1 cellular context compared by ENCODE assay signal in genomic region chr6:3377536-3378397, GRCh38.
TF ChIP-seq lines count a peak whose summit lies in the region.

No MANE protein-coding gene starts in this region.

TF ChIP-seq in HepG2, 621 proteins besides CTCF, POLR2A, EP300 and RAD21 (continued from another document and continues in another):
- TF ChIP-seq SRY (CRISPR knock-in tag; IDR thresholded peaks at IDR 0.05) (0 out of 2 replicates have a peak, but pooled peaks have one; percentile 18), ZNF3 (CRISPR knock-in tag; IDR thresholded peaks at IDR 0.05) (no peak), RBAK (CRISPR knock-in tag; IDR thresholded peaks at IDR 0.05) (no peak), SPEN (CRISPR knock-in tag; IDR thresholded peaks at IDR 0.05; ENCODE audit: low read depth) (peak; percentile 65; the same call in 1 of the 2 replicates), ZBTB46 (CRISPR knock-in tag; IDR thresholded peaks at IDR 0.05; ENCODE audit: borderline replicate concordance) (0 out of 2 replicates have a peak, but pooled peaks have one; percentile 76), AHDC1 (CRISPR knock-in tag; IDR thresholded peaks at IDR 0.05; ENCODE audit: borderline replicate concordance) (peak; percentile 87), ETV5 (CRISPR knock-in tag; IDR thresholded peaks at IDR 0.05; ENCODE audit: borderline replicate concordance) (peak; percentile 55; the same call in 1 of the 2 replicates), CHD4 (IDR thresholded peaks at IDR 0.05; ENCODE audit: borderline replicate concordance, low read length) (no peak), NFKB2 (CRISPR knock-in tag; IDR thresholded peaks at IDR 0.05; ENCODE audit: borderline replicate concordance) (no peak), ZNF260 (CRISPR knock-in tag; IDR thresholded peaks at IDR 0.05; ENCODE audit: borderline replicate concordance, low read depth) (no peak), ZNF761 (CRISPR knock-in tag; conservative IDR thresholded peaks at IDR 0.05) (no peak), THAP7 (CRISPR knock-in tag; IDR thresholded peaks at IDR 0.05) (no peak), ZNF431 (CRISPR knock-in tag; IDR thresholded peaks at IDR 0.05; ENCODE audit: borderline replicate concordance, low read depth) (no peak), ZNF841 (CRISPR knock-in tag; IDR thresholded peaks at IDR 0.05; ENCODE audit: borderline replicate concordance) (no peak), PITX1 (CRISPR knock-in tag; IDR thresholded peaks at IDR 0.05) (peak; percentile 37; the same call in 1 of the 2 replicates), PATZ1 (CRISPR knock-in tag; IDR thresholded peaks at IDR 0.05) (peak; percentile 80), ZNF224 (CRISPR knock-in tag; IDR thresholded peaks at IDR 0.05) (no peak), ZNF556 (CRISPR knock-in tag; IDR thresholded peaks at IDR 0.05; ENCODE audit: borderline replicate concordance) (no peak), CREB3 (CRISPR knock-in tag; IDR thresholded peaks at IDR 0.05) (no peak), ZNF205 (CRISPR knock-in tag; IDR thresholded peaks at IDR 0.05) (0 out of 2 replicates have a peak, but pooled peaks have one; percentile 56), CSRNP2 (CRISPR knock-in tag; conservative IDR thresholded peaks at IDR 0.05; ENCODE audit: low read depth) (no peak), MATR3 (CRISPR knock-in tag; IDR thresholded peaks at IDR 0.05) (no peak), ZNF557 (CRISPR knock-in tag; IDR thresholded peaks at IDR 0.05) (no peak), ZKSCAN1 (IDR thresholded peaks at IDR 0.05; ENCODE audit: low read length) (no peak), CC2D1A (CRISPR knock-in tag; IDR thresholded peaks at IDR 0.05) (no peak), ONECUT2 (CRISPR knock-in tag; IDR thresholded peaks at IDR 0.05) (no peak), KMT2A (CRISPR knock-in tag; IDR thresholded peaks at IDR 0.05) (peak; percentile 65; the same call in 1 of the 2 replicates), ZNF790 (CRISPR knock-in tag; IDR thresholded peaks at IDR 0.05; ENCODE audit: borderline replicate concordance) (0 out of 2 replicates have a peak, but pooled peaks have one; percentile 30), ZNF546 (CRISPR knock-in tag; conservative IDR thresholded peaks at IDR 0.05) (no peak), GPBP1L1 (CRISPR knock-in tag; IDR thresholded peaks at IDR 0.05) (no peak), ADNP (CRISPR knock-in tag; IDR thresholded peaks at IDR 0.05) (no peak), ZFP91 (CRISPR knock-in tag; IDR thresholded peaks at IDR 0.05; ENCODE audit: borderline replicate concordance) (no peak), NAIF1 (CRISPR knock-in tag; IDR thresholded peaks at IDR 0.05; ENCODE audit: borderline replicate concordance) (no peak), DDIT3 (CRISPR knock-in tag; IDR thresholded peaks at IDR 0.05) (no peak), IKZF4 (CRISPR knock-in tag; IDR thresholded peaks at IDR 0.05; ENCODE audit: borderline replicate concordance, low read depth, not compliant biosample characterization) (no peak), JUN (CRISPR knock-in tag; IDR thresholded peaks at IDR 0.05) (0 out of 2 replicates have a peak, but pooled peaks have one; percentile 27), RFX3 (CRISPR knock-in tag; IDR thresholded peaks at IDR 0.05) (no peak), CEBPZ (IDR thresholded peaks at IDR 0.05; ENCODE audit: low read length) (no peak), ZFAT (CRISPR knock-in tag; conservative IDR thresholded peaks at IDR 0.05) (no peak), ELK4 (CRISPR knock-in tag; IDR thresholded peaks at IDR 0.05; ENCODE audit: borderline replicate concordance) (no peak)
